In genomic region chr2:60884795-60885194, GRCh38 we compare ENCODE assay signal across 8 cellular contexts.
A peak's percentile ranks its signal among the peaks of the same experiment; 100 is the strongest.
DNase-seq lines count a peak whose midpoint lies in the region; ATAC-seq and TF ChIP-seq lines count a peak whose summit lies in the region.

No MANE protein-coding gene starts in this region.

- in situ Hi-C loops in GM13977 (cut with MboI; ENCODE audit: low pct_unique_long_range_greater_than_20kb, low sequenced_read_pairs, unreplicated experiment) = no loop called here

- H3K36me3 ChIP-seq in SK-N-MC (ENCODE audit: insufficient read depth, low read length) = no peaks in the 10 kb centered on the region

- H3K9me3 Mint-ChIP-seq in T-helper 1 cell treated with Interleukin-12 subunit alpha and Interleukin-12 subunit beta and Interleukin-4 antibody, amounts not matched to agents 30 μg/mL and 1 μg/mL, for 36 hours = no peaks in the 10 kb centered on the region
- H3K9me3 Mint-ChIP-seq in stimulated activated naive B cell treated with anti-CD40 and anti-IgM and Interleukin-4, amounts not matched to agents 10 μg/mL and 1 μg/mL and 100 μg/mL, for 72 hours = peaks cover 2 to 3% of the 10 kb centered on the region in 2 donors

- H3K9ac ChIP-seq in SK-N-MC (ENCODE audit: insufficient read length) = peak overlapping the region; percentile 70

- no peaks in the 10 kb centered on the region for H3K27me3 Mint-ChIP-seq in T-helper 1 cell treated with Interleukin-12 subunit alpha and Interleukin-12 subunit beta and Interleukin-4 antibody, amounts not matched to agents 30 μg/mL and 1 μg/mL, for 36 hours (ENCODE audit: low read depth)
- peaks cover 0 to 10% of the 10 kb centered on the region in 2 donors for H3K27me3 Mint-ChIP-seq in stimulated activated naive B cell treated with anti-CD40 and anti-IgM and Interleukin-4, amounts not matched to agents 10 μg/mL and 1 μg/mL and 100 μg/mL, for 72 hours

- peak overlapping the region; percentile 75 for H3K4me3 Mint-ChIP-seq in T-helper 1 cell treated with Interleukin-12 subunit alpha and Interleukin-12 subunit beta and Interleukin-4 antibody, amounts not matched to agents 30 μg/mL and 1 μg/mL, for 36 hours
- peak overlapping the region; percentile 84 to 88 for H3K4me3 Mint-ChIP-seq in stimulated activated naive B cell treated with anti-CD40 and anti-IgM and Interleukin-4, amounts not matched to agents 10 μg/mL and 1 μg/mL and 100 μg/mL, for 72 hours

- peak overlapping the region; percentile 70 for H3K27ac ChIP-seq in SK-N-MC

- peak; percentile 63 for TF ChIP-seq POLR2A in erythroblast (IDR thresholded peaks at IDR 0.05; ENCODE audit: low read length)

- peaks cover 28% of the 10 kb centered on the region for H3K36me3 Mint-ChIP-seq in T-helper 1 cell treated with Interleukin-12 subunit alpha and Interleukin-12 subunit beta and Interleukin-4 antibody, amounts not matched to agents 30 μg/mL and 1 μg/mL, for 36 hours (ENCODE audit: low read depth)
- H3K36me3 Mint-ChIP-seq in stimulated activated naive B cell treated with anti-CD40 and anti-IgM and Interleukin-4, amounts not matched to agents 10 μg/mL and 1 μg/mL and 100 μg/mL, for 72 hours = peaks cover 61 to 80% of the 10 kb centered on the region in 2 donors

- ATAC-seq in stimulated activated naive B cell treated with anti-CD40 and anti-IgM and Interleukin-4, amounts not matched to agents 10 μg/mL and 1 μg/mL and 100 μg/mL, for 72 hours (replicated peaks) = no peak

- H3K4me1 Mint-ChIP-seq in T-helper 1 cell treated with Interleukin-12 subunit alpha and Interleukin-12 subunit beta and Interleukin-4 antibody, amounts not matched to agents 30 μg/mL and 1 μg/mL, for 36 hours (ENCODE audit: low read depth) = peaks cover 41% of the 10 kb centered on the region
- H3K4me1 Mint-ChIP-seq in stimulated activated naive B cell treated with anti-CD40 and anti-IgM and Interleukin-4, amounts not matched to agents 10 μg/mL and 1 μg/mL and 100 μg/mL, for 72 hours = peaks cover 26 to 41% of the 10 kb centered on the region in 2 donors

- no peaks in the 10 kb centered on the region for H3K9me3 ChIP-seq in SK-N-MC (ENCODE audit: low read depth, low read length)

- H3K4me3 ChIP-seq in SK-N-MC = peak overlapping the region; percentile 42

- no peak for TF ChIP-seq CTCF in GM13977 (IDR thresholded peaks at IDR 0.05; ENCODE audit: extremely low read depth, insufficient read depth, missing control alignments)

- H3K27ac Mint-ChIP-seq in T-helper 1 cell treated with Interleukin-12 subunit alpha and Interleukin-12 subunit beta and Interleukin-4 antibody, amounts not matched to agents 30 μg/mL and 1 μg/mL, for 36 hours = peak overlapping the region; percentile 73
- peak overlapping the region; percentile 99 for H3K27ac Mint-ChIP-seq in stimulated activated naive B cell treated with anti-CD40 and anti-IgM and Interleukin-4, amounts not matched to agents 10 μg/mL and 1 μg/mL and 100 μg/mL, for 72 hours

- no peak for DNase-seq in T-helper 1 cell
- DNase-seq in SK-N-MC (ENCODE audit: low read depth, low spot score) = no peak
- DNase-seq in erythroblast (lab: John Stamatoyannopoulos, UW) = peak; percentile 42 to 56
- DNase-seq in stimulated activated naive B cell treated with anti-CD40 and anti-IgM and Interleukin-4, amounts not matched to agents 10 μg/mL and 1 μg/mL and 100 μg/mL, for 72 hours = no peak
- no peak for DNase-seq in GM13977 (ENCODE audit: low spot score)
- DNase-seq in NCI-H2171 (lab: John Stamatoyannopoulos, UW) = no peak
- DNase-seq in effector CD4-positive, alpha-beta T cell = no peak

Comparison
In these comparisons a context has a peak if more than half of its experiments do, and no peak if none do; other contexts are left out.
1. DNase-seq: peak in erythroblast (2 of 2); none in T-helper 1 cell (0 of 5), SK-N-MC (single experiment), stimulated activated naive B cell treated with anti-CD40 and anti-IgM and Interleukin-4, amounts not matched to agents 10 μg/mL and 1 μg/mL and 100 μg/mL, for 72 hours (single experiment), GM13977 (single experiment), NCI-H2171 (single experiment) and effector CD4-positive, alpha-beta T cell (single experiment).